Comparison of ENCODE assay signal across 15 cellular contexts in the genomic region with DNA sequence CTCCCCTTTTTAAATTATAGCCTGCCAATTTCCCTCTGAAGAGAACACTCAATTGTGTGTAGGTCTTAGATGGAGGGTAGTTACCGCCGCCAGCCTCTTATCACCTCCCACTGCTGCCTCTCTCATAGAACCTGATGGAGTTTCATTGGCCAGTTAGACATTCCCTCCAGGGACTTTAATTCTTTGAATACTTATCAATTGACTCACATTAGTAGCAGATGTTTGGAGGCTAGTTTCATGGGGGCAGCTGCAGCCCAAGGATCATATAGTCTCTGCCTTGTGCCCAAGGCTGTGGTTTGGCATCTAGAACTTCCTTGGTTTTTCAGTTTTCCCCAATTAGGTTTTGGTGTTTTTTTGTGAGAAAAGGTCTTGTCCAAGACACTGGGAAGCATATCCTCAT.
DNase-seq lines count a peak whose midpoint lies in the region; ATAC-seq and TF ChIP-seq lines count a peak whose summit lies in the region.
"Had no signal": no experiment of that assay in that cellular context is flagged by ENCODE, and none has a peak within 500 bp of the region (broad histone marks: within the 10 kb centered on the region; RNA-seq: fewer than 3 reads in every experiment).

No MANE protein-coding gene starts in this region.

- POLR2A ChIA-PET in AG04449 (lab: Yijun Ruan, JAX), result interaction anchor here (0.8 kb wide), 1 partner anchor 42 kb away, joined by 3 read pairs; no protein-coding TSS in a partner anchor

- peak; percentile 51 for DNase-seq in AG04449 (ENCODE audit: low read depth, low spot score)
- DNase-seq in HPDE6-E6E7 (ENCODE audit: extremely low spot score), result peak; percentile 5
- DNase-seq in amniotic stem cell (lab: John Stamatoyannopoulos, UW), result peak; percentile 16
- DNase-seq in hepatic stellate cell (ENCODE audit: low spot score), result peak; percentile 43
- DNase-seq in effector CD8-positive, alpha-beta T cell (lab: John Stamatoyannopoulos, UW), result no peak
- no peak for DNase-seq in left colon
- no peak for DNase-seq in NCI-H1417 (lab: John Stamatoyannopoulos, UW)
- DNase-seq in medulla oblongata (ENCODE audit: extremely low spot score), result no peak
- DNase-seq: anterior cingulate cortex; midbrain; NCI-H1092; NK-92 treated with Interleukin-12 subunit alpha and Interleukin-12 subunit beta, amount 100 ng/mL, for 24 hours; stimulated activated CD8-positive, alpha-beta memory T cell treated with anti-CD3 and anti-CD28 coated beads, Interleukin-4, amount 100 ng/mL, for 48 hours had no signal

- CTCF ChIA-PET in AG04449 (lab: Yijun Ruan, JAX), result no interaction called here

- H3K4me3 ChIP-seq in AG04449 (ENCODE audit: low read depth, low read length), result no peak overlapping the region
- H3K4me3 ChIP-seq: BLaER1, skin epidermis had no signal

- intact Hi-C loops in left colon (cut with DNase I, micrococcal nuclease), result no loop called here

- no peak for TF ChIP-seq CTCF in AG04449 (IDR thresholded peaks at IDR 0.05; ENCODE audit: insufficient read depth, low read length, missing control alignments)

- no peak for ATAC-seq in left colon

Comparison
In these comparisons a context has a peak if more than half of its experiments do, and no peak if none do; other contexts are left out.
1. DNase-seq: peak in AG04449 (single experiment), HPDE6-E6E7 (single experiment), amniotic stem cell (single experiment) and hepatic stellate cell (single experiment); none in effector CD8-positive, alpha-beta T cell (single experiment), left colon (0 of 2), NCI-H1417 (0 of 3) and medulla oblongata (single experiment).